ENCODE assay signal across 8 cellular contexts in the genomic region with DNA sequence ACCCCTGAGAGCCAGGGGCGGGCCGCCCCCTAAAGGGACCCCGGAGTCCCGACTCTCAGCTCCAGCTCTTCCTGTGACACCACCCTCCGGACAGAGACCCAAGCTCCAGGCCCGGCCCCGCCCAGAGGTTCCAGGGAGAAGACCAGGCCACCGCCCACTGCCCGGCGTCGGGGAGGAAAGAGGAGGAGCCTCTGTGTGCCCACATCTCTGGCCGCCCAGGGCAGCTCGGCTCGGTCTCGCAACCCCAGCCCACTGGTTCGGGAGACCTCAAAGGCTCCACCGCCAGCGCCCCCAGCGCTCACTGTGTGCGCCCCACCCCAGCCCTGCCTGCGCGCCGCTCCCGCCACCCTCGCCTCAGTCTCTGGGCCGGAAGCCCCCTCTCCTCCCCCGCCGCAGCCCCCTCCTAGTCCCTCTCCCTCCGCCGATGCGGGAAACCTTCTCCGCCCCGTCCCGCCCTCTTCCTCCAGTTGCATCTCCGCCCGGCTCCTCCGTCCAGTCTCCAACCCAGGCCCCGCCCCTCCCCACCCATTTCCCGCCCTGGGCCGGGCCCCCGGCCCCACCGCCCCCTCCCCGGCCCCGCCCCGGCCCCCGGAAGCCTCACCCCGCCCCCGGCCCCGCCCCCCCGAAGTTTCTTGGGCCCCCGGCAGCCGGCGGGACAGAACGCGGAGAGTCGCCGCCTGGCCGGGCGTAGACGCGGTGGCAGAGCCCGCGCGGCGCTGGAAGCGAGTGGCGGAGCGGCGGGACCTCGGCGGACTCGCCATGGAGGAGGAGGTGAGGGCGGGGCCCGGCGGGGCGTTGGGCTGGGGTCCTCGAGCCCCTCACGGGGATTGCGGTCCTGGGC. TPM values are rescaled to one million over a fixed set of nuclear protein-coding genes. Genes with fewer than 3 reads are reported as not detected.
DNase-seq lines count a peak whose midpoint lies in the region; ATAC-seq, FAIRE-seq and TF ChIP-seq lines count a peak whose summit lies in the region.

A gene with protein sequence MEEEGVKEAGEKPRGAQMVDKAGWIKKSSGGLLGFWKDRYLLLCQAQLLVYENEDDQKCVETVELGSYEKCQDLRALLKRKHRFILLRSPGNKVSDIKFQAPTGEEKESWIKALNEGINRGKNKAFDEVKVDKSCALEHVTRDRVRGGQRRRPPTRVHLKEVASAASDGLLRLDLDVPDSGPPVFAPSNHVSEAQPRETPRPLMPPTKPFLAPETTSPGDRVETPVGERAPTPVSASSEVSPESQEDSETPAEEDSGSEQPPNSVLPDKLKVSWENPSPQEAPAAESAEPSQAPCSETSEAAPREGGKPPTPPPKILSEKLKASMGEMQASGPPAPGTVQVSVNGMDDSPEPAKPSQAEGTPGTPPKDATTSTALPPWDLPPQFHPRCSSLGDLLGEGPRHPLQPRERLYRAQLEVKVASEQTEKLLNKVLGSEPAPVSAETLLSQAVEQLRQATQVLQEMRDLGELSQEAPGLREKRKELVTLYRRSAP (plus strand): TSS at position 658 of the 841 bp plus-strand sequence. CDS start 102 bp downstream, at position 760.

- no TSS peak for BruUV-seq in HepG2 (replicated peaks; lab: Mats Ljungman, UMichigan)

- TF ChIP-seq EP300 in HepG2 (IDR thresholded peaks at IDR 0.05; ENCODE audit: low read depth in 2 of 2, low read length in 2 of 2) (no peak), HepG2 (CRISPR knock-in tag; IDR thresholded peaks at IDR 0.05; ENCODE audit: borderline replicate concordance) (no peak)

- H3K4me2 ChIP-seq in BLaER1 (peak within 1 kb of the TSS; percentile 98), HepG2 (ENCODE audit: low read depth, low read length) (peak within 1 kb of the TSS; percentile 92)

- H3K4me3 ChIP-seq in BLaER1 (peak within 1 kb of the TSS; percentile 84), HepG2 (replicated peaks in 1 of 3; ENCODE audit: insufficient read depth in 1 of 3, low read depth in 2 of 3, low read length in 3 of 3) (peak within 1 kb of the TSS; percentile 75 to 92 (median 89))

- ATAC-seq in HG03457 (IDR thresholded peaks at IDR 0.05; ENCODE audit: unreplicated experiment) (peak; percentile 43), HepG2 (peak; percentile 89)

- H3K9ac ChIP-seq in BLaER1 (peak within 1 kb of the TSS; percentile 89), HepG2 (ENCODE audit: insufficient read depth, low read depth, low read length) (peak within 1 kb of the TSS; percentile 80)

- TF ChIP-seq CTCF in HepG2 (CRISPR knock-in tag; IDR thresholded peaks at IDR 0.05), result peak; percentile 49

- H3K9me3 ChIP-seq in BLaER1 (no peaks in the 10 kb centered on the region), HepG2 (ENCODE audit: low read length) (no peaks in the 10 kb centered on the region)

- no peaks in the 10 kb centered on the region for H3K36me3 ChIP-seq in BLaER1
- H3K36me3 ChIP-seq in HepG2 (replicated peaks in 1 of 2; ENCODE audit: control insufficient read depth in 1 of 2, insufficient read depth in 2 of 2, low read length in 2 of 2), result no peaks in the 10 kb centered on the region

- H3K27ac ChIP-seq in BLaER1, result peak within 1 kb of the TSS; percentile 88
- H3K27ac ChIP-seq in HepG2 (ENCODE audit: extremely low read length, insufficient read depth, low read length), result peak within 1 kb of the TSS; percentile 52

- TF ChIP-seq POLR2A in HepG2 (IDR thresholded peaks at IDR 0.05; ENCODE audit: insufficient read depth in 1 of 2, low read depth in 2 of 2, low read length in 2 of 2), result peak; percentile 27 to 86; a peak in 3 of 4 replicates

- H3K79me2 ChIP-seq in HepG2 (ENCODE audit: insufficient read depth, low read length), result no peaks in the 10 kb centered on the region

- POLR2A ChIA-PET in HepG2 (lab: Yijun Ruan, JAX), result interaction anchor here (0.6 to 1.9 kb wide), 9 partner anchors 11 to 675 kb away, joined by 3 to 23 read pairs (median 3); partner anchors contain the start of gene PIF1

- CTCF ChIA-PET in HepG2 (lab: Yijun Ruan, JAX; ENCODE audit: low intra/inter-chr PET ratio, low total read pairs), result no interaction called here

- intact Hi-C loops in HepG2 (cut with micrococcal nuclease; ENCODE audit: unreplicated experiment), result no loop called here

- H4K20me1 ChIP-seq in BLaER1, result peaks cover 40% of the 10 kb centered on the region
- no peaks in the 10 kb centered on the region for H4K20me1 ChIP-seq in HepG2 (ENCODE audit: insufficient read depth, low read length)

- DNase-seq in GM19240 (ENCODE audit: insufficient read length, low spot score) (peak; percentile 61), NCI-H774 (lab: John Stamatoyannopoulos, UW) (peak; percentile 84), dermis blood vessel endothelial cell (peak; percentile 95), HepG2 (ENCODE audit: low spot score) (peak; percentile 85)
- DNase-seq in activated CD4-positive, alpha-beta T cell treated with anti-CD3 and anti-CD28 coated beads, Interleukin-2, amount 50 U/mL, for 4 hours, result peak; percentile 72 to 73
- peak; percentile 75 to 77 for DNase-seq in stimulated activated CD4-positive, alpha-beta T cell treated with anti-CD3 and anti-CD28 coated beads, Interleukin-2, amount 100 ng/mL, for 48 hours

- TF ChIP-seq RAD21 in HepG2 (CRISPR knock-in tag; IDR thresholded peaks at IDR 0.05), result peak; percentile 42; the same call in 1 of the 2 replicates

- in situ Hi-C loops in HepG2 (cut with HindIII; ENCODE audit: extremely low pct_ligation_motif_present, low pct_unique_long_range_greater_than_20kb), result no loop called here

- H3K27me3 ChIP-seq in BLaER1 (no peaks in the 10 kb centered on the region), HepG2 (ENCODE audit: control insufficient read depth in 1 of 2, insufficient read depth in 2 of 2, low read length in 2 of 2) (no peaks in the 10 kb centered on the region)

- no peak for FAIRE-seq in HepG2 (lab: Jason Lieb, UNC)

- H2AFZ ChIP-seq in HepG2 (ENCODE audit: low read length), result no peak within 1 kb of the TSS

- WGBS in HepG2 (ENCODE audit: low lambda C conversion rate), result 2% methylated on average over 29 of the region's 79 CpGs

- H3K4me1 ChIP-seq in BLaER1, result peaks cover 92% of the 10 kb centered on the region
- peaks cover 46% of the 10 kb centered on the region for H3K4me1 ChIP-seq in HepG2 (ENCODE audit: insufficient read depth, low read length)

TF ChIP-seq in HepG2, 621 proteins besides CTCF, POLR2A, EP300 and RAD21 (continues in another document):
- peak; percentile 15; the same call in 1 of the 2 replicates for TF ChIP-seq ZBTB38 (CRISPR knock-in tag; IDR thresholded peaks at IDR 0.05)
- TF ChIP-seq KDM2A (CRISPR knock-in tag; IDR thresholded peaks at IDR 0.05; ENCODE audit: borderline replicate concordance, low read depth), result peak; percentile 69
- TF ChIP-seq, protein P1, sequence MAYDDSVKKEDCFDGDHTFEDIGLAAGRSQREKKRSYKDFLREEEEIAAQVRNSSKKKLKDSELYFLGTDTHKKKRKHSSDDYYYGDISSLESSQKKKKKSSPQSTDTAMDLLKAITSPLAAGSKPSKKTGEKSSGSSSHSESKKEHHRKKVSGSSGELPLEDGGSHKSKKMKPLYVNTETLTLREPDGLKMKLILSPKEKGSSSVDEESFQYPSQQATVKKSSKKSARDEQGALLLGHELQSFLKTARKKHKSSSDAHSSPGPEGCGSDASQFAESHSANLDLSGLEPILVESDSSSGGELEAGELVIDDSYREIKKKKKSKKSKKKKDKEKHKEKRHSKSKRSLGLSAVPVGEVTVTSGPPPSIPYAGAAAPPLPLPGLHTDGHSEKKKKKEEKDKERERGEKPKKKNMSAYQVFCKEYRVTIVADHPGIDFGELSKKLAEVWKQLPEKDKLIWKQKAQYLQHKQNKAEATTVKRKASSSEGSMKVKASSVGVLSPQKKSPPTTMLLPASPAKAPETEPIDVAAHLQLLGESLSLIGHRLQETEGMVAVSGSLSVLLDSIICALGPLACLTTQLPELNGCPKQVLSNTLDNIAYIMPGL (CRISPR knock-in tag; IDR thresholded peaks at IDR 0.05; ENCODE audit: borderline replicate concordance in 1 of 2, low read depth in 1 of 2), result peak in 1 of 2 experiments; percentile 37; a peak in 1 of 4 replicates
- TF ChIP-seq HINFP (CRISPR knock-in tag; IDR thresholded peaks at IDR 0.05; ENCODE audit: low read depth), result no peak
- TF ChIP-seq POLR2AphosphoS2 (IDR thresholded peaks at IDR 0.05; ENCODE audit: low read depth, low read length), result no peak
- TF ChIP-seq TMF1 (CRISPR knock-in tag; IDR thresholded peaks at IDR 0.05; ENCODE audit: low read depth), result no peak

RNA-seq across cellular contexts. Expression of the gene that starts here (rescaled TPM):
- 61.3 and 65.9 TPM in 2 replicates for total RNA-seq in dermis blood vessel endothelial cell
- total RNA-seq in HepG2 (2016; rRNA removed; fragmentation: Illumina TruSeq; extraction: Trizol), result 3.1 and 3.8 TPM in 2 replicates
- total RNA-seq in HepG2 (2016; cell fraction: cytosol; rRNA removed; fragmentation: Illumina TruSeq; extraction: Trizol; ENCODE audit: low read depth), result 0.61 and 0.71 TPM in 2 replicates
- total RNA-seq in HepG2 (2016; cell fraction: insoluble cytoplasmic fraction; rRNA removed; fragmentation: Illumina TruSeq; extraction: Trizol), result 3.1 and 4.3 TPM in 2 replicates
- total RNA-seq in HepG2 (2016; cell fraction: membrane; rRNA removed; fragmentation: Illumina TruSeq; extraction: Trizol), result 1.4 and 1.8 TPM in 2 replicates
- total RNA-seq in HepG2 (2016; cell fraction: nucleus; rRNA removed; fragmentation: Illumina TruSeq; extraction: Trizol), result 3.2 and 3.6 TPM in 2 replicates
- polyA plus RNA-seq in HepG2 (2011; rRNA removed), result 4.8 and 5.1 TPM in 2 replicates
- polyA plus RNA-seq in HepG2 (2011; cell fraction: cytosol; rRNA removed), result 3.1 and 3.9 TPM in 2 replicates
- 15.5 and 19.5 TPM in 2 replicates for polyA plus RNA-seq in HepG2 (2011; cell fraction: nucleus; rRNA removed)
- 3.9 and 4.4 TPM in 2 replicates for polyA plus RNA-seq in HepG2 (2012)
- 0.38 and 0.41 TPM in 2 replicates for polyA plus RNA-seq in HepG2 (2016; cell fraction: cytosol; fragmentation: Illumina TruSeq; extraction: Trizol; ENCODE audit: low read depth)
- 2.2 and 3.1 TPM in 2 replicates for polyA plus RNA-seq in HepG2 (2016; cell fraction: insoluble cytoplasmic fraction; fragmentation: Illumina TruSeq; extraction: Trizol; ENCODE audit: low read depth)
- 0.70 and 0.73 TPM in 2 replicates for polyA plus RNA-seq in HepG2 (2016; cell fraction: membrane; fragmentation: Illumina TruSeq; extraction: Trizol; ENCODE audit: low read depth)
- 17.8 and 18.9 TPM in 2 replicates for polyA plus RNA-seq in HepG2 (2016; cell fraction: nucleus; fragmentation: Illumina TruSeq; extraction: Trizol; ENCODE audit: insufficient read depth, low read depth)
- 3.4 and 9.7 TPM in 2 replicates for polyA minus RNA-seq in HepG2 (2011; rRNA and poly(A)+ RNA removed; ENCODE audit: low replicate concordance)
- polyA minus RNA-seq in HepG2 (2011; cell fraction: cytosol; rRNA and poly(A)+ RNA removed), result 3.4 and 3.5 TPM in 2 replicates
- 4.4 and 6.8 TPM in 2 replicates for polyA minus RNA-seq in HepG2 (2011; cell fraction: nucleus; rRNA and poly(A)+ RNA removed)

Comparison
In these comparisons a context has a peak if more than half of its experiments do, and no peak if none do; other contexts are left out.
1. Peak in every context shown above with its lines: DNase-seq, ATAC-seq, H3K4me3 ChIP-seq and H3K27ac ChIP-seq.
2. RNA of the gene that starts here (total RNA-seq): 61.3 to 65.9 TPM in dermis blood vessel endothelial cell; 0.61 to 4.3 TPM in HepG2; every median in the first group is over 10 times any median in the second.